In the genomic region with DNA sequence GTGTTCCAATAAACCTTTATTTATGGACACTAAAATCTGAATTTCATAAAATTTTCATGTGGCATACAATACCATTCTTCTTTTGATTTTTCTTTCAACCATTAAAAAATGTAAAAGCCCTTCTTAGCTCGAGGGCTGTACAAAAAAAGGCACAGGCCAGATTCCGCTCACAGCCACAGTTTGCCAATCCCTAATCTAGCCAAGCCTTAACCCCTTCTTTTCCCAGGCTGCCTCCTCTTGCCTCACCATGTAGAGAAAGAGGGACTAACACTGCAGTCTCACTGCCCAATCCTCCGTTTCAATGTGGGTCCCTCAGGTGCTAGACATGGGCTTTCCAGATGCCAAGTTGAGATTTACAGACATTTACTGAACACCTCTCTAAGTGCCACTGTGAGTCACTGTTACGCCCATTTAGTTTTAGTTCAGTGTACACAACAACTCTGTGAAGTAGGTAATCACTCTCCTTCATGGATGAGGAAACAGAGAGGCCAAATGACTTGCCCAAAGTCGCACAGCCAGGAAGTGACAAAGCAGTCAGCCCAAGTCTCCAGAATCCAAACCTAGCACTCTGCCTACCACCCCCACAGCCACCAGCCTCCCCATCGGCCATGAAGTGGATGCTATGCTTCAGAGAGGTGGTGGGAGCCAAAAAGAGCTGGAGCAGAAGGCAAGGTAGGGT, we compare ENCODE assay signal across 2 cellular contexts.
TF ChIP-seq lines count a peak whose summit lies in the region.

No MANE protein-coding gene starts in this region.

TF ChIP-seq in GM23338, 12 proteins besides CTCF, POLR2A, EP300 and RAD21 (continues in another document):
- TF ChIP-seq ZNF331 (CRISPR knock-in tag; IDR thresholded peaks at IDR 0.05; ENCODE audit: low read depth) = no peak
- no peak for TF ChIP-seq JUNB (IDR thresholded peaks at IDR 0.05; ENCODE audit: unreplicated experiment)
- no peak for TF ChIP-seq EZH2 (IDR thresholded peaks at IDR 0.05; ENCODE audit: low read depth, unreplicated experiment)
- no peak for TF ChIP-seq CREB1 (CRISPR knock-in tag; IDR thresholded peaks at IDR 0.05; ENCODE audit: low read depth)
- TF ChIP-seq POLR2AphosphoS5 (IDR thresholded peaks at IDR 0.05; ENCODE audit: low read depth) = no peak
- TF ChIP-seq NANOG (IDR thresholded peaks at IDR 0.05; ENCODE audit: borderline replicate concordance) = no peak
- no peak for TF ChIP-seq ETS1 (IDR thresholded peaks at IDR 0.05)
- TF ChIP-seq STAT1 (IDR thresholded peaks at IDR 0.05; ENCODE audit: unreplicated experiment) = no peak
- no peak for TF ChIP-seq ZNF114 (CRISPR knock-in tag; IDR thresholded peaks at IDR 0.05)
- TF ChIP-seq ZNF462 (CRISPR knock-in tag; IDR thresholded peaks at IDR 0.05) = no peak
- no peak for TF ChIP-seq EZH2phosphoT487 (IDR thresholded peaks at IDR 0.05; ENCODE audit: unreplicated experiment)

TF ChIP-seq in GM12878, 131 proteins besides CTCF, POLR2A, EP300 and RAD21:
- no peak for TF ChIP-seq TBL1XR1 (IDR thresholded peaks at IDR 0.05; ENCODE audit: low read depth, low read length)
- no peak for TF ChIP-seq SMAD5 (IDR thresholded peaks at IDR 0.05; ENCODE audit: low read depth)
- TF ChIP-seq, protein P1, sequence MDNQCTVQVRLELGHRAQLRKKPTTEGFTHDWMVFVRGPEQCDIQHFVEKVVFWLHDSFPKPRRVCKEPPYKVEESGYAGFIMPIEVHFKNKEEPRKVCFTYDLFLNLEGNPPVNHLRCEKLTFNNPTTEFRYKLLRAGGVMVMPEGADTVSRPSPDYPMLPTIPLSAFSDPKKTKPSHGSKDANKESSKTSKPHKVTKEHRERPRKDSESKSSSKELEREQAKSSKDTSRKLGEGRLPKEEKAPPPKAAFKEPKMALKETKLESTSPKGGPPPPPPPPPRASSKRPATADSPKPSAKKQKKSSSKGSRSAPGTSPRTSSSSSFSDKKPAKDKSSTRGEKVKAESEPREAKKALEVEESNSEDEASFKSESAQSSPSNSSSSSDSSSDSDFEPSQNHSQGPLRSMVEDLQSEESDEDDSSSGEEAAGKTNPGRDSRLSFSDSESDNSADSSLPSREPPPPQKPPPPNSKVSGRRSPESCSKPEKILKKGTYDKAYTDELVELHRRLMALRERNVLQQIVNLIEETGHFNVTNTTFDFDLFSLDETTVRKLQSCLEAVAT (IDR thresholded peaks at IDR 0.05) = no peak
- TF ChIP-seq STAT3 (IDR thresholded peaks at IDR 0.05; ENCODE audit: low read depth, low read length) = no peak
- TF ChIP-seq, protein P2, sequence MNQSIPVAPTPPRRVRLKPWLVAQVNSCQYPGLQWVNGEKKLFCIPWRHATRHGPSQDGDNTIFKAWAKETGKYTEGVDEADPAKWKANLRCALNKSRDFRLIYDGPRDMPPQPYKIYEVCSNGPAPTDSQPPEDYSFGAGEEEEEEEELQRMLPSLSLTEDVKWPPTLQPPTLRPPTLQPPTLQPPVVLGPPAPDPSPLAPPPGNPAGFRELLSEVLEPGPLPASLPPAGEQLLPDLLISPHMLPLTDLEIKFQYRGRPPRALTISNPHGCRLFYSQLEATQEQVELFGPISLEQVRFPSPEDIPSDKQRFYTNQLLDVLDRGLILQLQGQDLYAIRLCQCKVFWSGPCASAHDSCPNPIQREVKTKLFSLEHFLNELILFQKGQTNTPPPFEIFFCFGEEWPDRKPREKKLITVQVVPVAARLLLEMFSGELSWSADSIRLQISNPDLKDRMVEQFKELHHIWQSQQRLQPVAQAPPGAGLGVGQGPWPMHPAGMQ (IDR thresholded peaks at IDR 0.05; ENCODE audit: borderline replicate concordance) = no peak
- TF ChIP-seq MTA2 (IDR thresholded peaks at IDR 0.05; ENCODE audit: low read depth) = no peak
- no peak for TF ChIP-seq RB1 (IDR thresholded peaks at IDR 0.05; ENCODE audit: borderline replicate concordance)
- no peak for TF ChIP-seq SREBF2 (IDR thresholded peaks at IDR 0.05; ENCODE audit: low read length)
- TF ChIP-seq E2F4 (IDR thresholded peaks at IDR 0.05; ENCODE audit: low read depth, low read length) = no peak
- TF ChIP-seq IKZF1 (conservative IDR thresholded peaks at IDR 0.05) = no peak
- TF ChIP-seq USF2 (IDR thresholded peaks at IDR 0.05; ENCODE audit: borderline replicate concordance, low read depth, low read length) = no peak
- TF ChIP-seq TCF3 (IDR thresholded peaks at IDR 0.05; ENCODE audit: borderline replicate concordance, insufficient read depth, low read depth, low read length) = no peak
- TF ChIP-seq, protein P3, sequence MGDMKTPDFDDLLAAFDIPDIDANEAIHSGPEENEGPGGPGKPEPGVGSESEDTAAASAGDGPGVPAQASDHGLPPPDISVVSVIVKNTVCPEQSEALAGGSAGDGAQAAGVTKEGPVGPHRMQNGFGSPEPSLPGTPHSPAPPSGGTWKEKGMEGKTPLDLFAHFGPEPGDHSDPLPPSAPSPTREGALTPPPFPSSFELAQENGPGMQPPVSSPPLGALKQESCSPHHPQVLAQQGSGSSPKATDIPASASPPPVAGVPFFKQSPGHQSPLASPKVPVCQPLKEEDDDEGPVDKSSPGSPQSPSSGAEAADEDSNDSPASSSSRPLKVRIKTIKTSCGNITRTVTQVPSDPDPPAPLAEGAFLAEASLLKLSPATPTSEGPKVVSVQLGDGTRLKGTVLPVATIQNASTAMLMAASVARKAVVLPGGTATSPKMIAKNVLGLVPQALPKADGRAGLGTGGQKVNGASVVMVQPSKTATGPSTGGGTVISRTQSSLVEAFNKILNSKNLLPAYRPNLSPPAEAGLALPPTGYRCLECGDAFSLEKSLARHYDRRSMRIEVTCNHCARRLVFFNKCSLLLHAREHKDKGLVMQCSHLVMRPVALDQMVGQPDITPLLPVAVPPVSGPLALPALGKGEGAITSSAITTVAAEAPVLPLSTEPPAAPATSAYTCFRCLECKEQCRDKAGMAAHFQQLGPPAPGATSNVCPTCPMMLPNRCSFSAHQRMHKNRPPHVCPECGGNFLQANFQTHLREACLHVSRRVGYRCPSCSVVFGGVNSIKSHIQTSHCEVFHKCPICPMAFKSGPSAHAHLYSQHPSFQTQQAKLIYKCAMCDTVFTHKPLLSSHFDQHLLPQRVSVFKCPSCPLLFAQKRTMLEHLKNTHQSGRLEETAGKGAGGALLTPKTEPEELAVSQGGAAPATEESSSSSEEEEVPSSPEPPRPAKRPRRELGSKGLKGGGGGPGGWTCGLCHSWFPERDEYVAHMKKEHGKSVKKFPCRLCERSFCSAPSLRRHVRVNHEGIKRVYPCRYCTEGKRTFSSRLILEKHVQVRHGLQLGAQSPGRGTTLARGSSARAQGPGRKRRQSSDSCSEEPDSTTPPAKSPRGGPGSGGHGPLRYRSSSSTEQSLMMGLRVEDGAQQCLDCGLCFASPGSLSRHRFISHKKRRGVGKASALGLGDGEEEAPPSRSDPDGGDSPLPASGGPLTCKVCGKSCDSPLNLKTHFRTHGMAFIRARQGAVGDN (IDR thresholded peaks at IDR 0.05) = no peak
- no peak for TF ChIP-seq NR2C1 (IDR thresholded peaks at IDR 0.05)
- TF ChIP-seq CUX1 (IDR thresholded peaks at IDR 0.05; ENCODE audit: insufficient replicate concordance, low read depth, low read length) = no peak
- TF ChIP-seq CBX5 (IDR thresholded peaks at IDR 0.05; ENCODE audit: low read depth) = no peak
- TF ChIP-seq SIN3A (IDR thresholded peaks at IDR 0.05; ENCODE audit: low read depth, low read length) = no peak
- no peak for TF ChIP-seq FOXM1 (IDR thresholded peaks at IDR 0.05; ENCODE audit: low read depth, low read length)
- no peak for TF ChIP-seq NBN (IDR thresholded peaks at IDR 0.05)
- no peak for TF ChIP-seq PBX3 (IDR thresholded peaks at IDR 0.05; ENCODE audit: insufficient replicate concordance, low read depth, low read length)
